10 cellular contexts compared by ENCODE assay signal in genomic region chr17:32558997-32559650, GRCh38.
DNase-seq lines count a peak whose midpoint lies in the region; ATAC-seq, FAIRE-seq and TF ChIP-seq lines count a peak whose summit lies in the region.
"Had no signal": no experiment of that assay in that cellular context is flagged by ENCODE, and none has a peak within 500 bp of the region (broad histone marks: within the 10 kb centered on the region; RNA-seq: fewer than 3 reads in every experiment).

No MANE protein-coding gene starts in this region.

- no peaks in the 10 kb centered on the region for H4K20me1 ChIP-seq in K562 (replicated peaks; ENCODE audit: control insufficient read depth, insufficient read depth, low read length)

- H3K4me2 ChIP-seq in K562 (ENCODE audit: insufficient read depth, low read length), result no peak overlapping the region

- no peaks in the 10 kb centered on the region; a peak in 2 of 5 replicates for H3K4me1 ChIP-seq in K562 (replicated peaks in 1 of 2; ENCODE audit: control insufficient read depth in 2 of 2, insufficient read depth in 2 of 2, low read length in 2 of 2)

- WGBS in K562 (ENCODE audit: insufficient coverage, low coverage, missing lambda C conversion rate), result 62% methylated on average over 4 of the region's 4 CpGs

- H3K27me3 ChIP-seq in K562 (ENCODE audit: control insufficient read depth in 2 of 2, insufficient read depth in 2 of 2, low read length in 2 of 2), result no peaks in the 10 kb centered on the region
- H3K27me3 ChIP-seq in brain microvascular endothelial cell (replicated peaks), result no peaks in the 10 kb centered on the region

- CTCF ChIA-PET in K562 (lab: Yijun Ruan, JAX; ENCODE audit: low intra/inter-chr PET ratio), result no interaction called here

- peak; percentile 83 for ATAC-seq in GM19468 (IDR thresholded peaks at IDR 0.05; ENCODE audit: extremely low read depth, unreplicated experiment)
- ATAC-seq in HG03342 (IDR thresholded peaks at IDR 0.05; ENCODE audit: unreplicated experiment), result peak; percentile 83
- peak; percentile 86 for ATAC-seq in K562

- H3K36me3 ChIP-seq in K562 (ENCODE audit: control insufficient read depth, insufficient read depth, low read length) (no peaks in the 10 kb centered on the region), brain microvascular endothelial cell (replicated peaks) (no peaks in the 10 kb centered on the region)

- TF ChIP-seq CTCF in GM13976 (IDR thresholded peaks at IDR 0.05; ENCODE audit: borderline replicate concordance, control extremely low read depth, extremely low read depth, insufficient read depth, missing control alignments), result no peak
- no peak for TF ChIP-seq CTCF in K562 (IDR thresholded peaks at IDR 0.05 in 2 of 3, conservative IDR thresholded peaks at IDR 0.05 in 1 of 3; ENCODE audit: insufficient read depth in 2 of 3, low read depth in 1 of 3, low read length in 3 of 3)
- no peak for TF ChIP-seq CTCF in brain microvascular endothelial cell (IDR thresholded peaks at IDR 0.05; ENCODE audit: low read depth, low read length, missing control alignments)

- TF ChIP-seq EP300 in K562 (IDR thresholded peaks at IDR 0.05; ENCODE audit: low read length), result no peak

- H3K79me2 ChIP-seq in K562 (ENCODE audit: control insufficient read depth, insufficient read depth, low read length), result no peaks in the 10 kb centered on the region

- H3K4me3 ChIP-seq in K562 (no peak overlapping the region), brain microvascular endothelial cell (ENCODE audit: low read depth, low read length) (no peak overlapping the region)

- TF ChIP-seq RAD21 in K562 (CRISPR knock-in tag; conservative IDR thresholded peaks at IDR 0.05 in 1 of 2, IDR thresholded peaks at IDR 0.05 in 1 of 2), result no peak

- DNase-seq in GM13976 (ENCODE audit: low spot score), result peak; percentile 75
- peak; percentile 28 to 54 (median 41) for DNase-seq in K562 (ENCODE audit: extremely low read depth in 1 of 4, low spot score in 3 of 4)
- no peak for DNase-seq in ACHN
- no peak for DNase-seq in brain microvascular endothelial cell
- DNase-seq in ecto neural progenitor cell (ENCODE audit: low spot score), result no peak
- no peak for DNase-seq in NCI-H345 treated with DMSO at 0.1 percent for 48 hours (lab: John Stamatoyannopoulos, UW; ENCODE audit: unreplicated experiment)
- DNase-seq: nephron progenitor cell had no signal

- no peak for TF ChIP-seq POLR2A in K562 (conservative IDR thresholded peaks at IDR 0.05)

- H3K9me1 ChIP-seq in K562 (ENCODE audit: control insufficient read depth, insufficient read depth, low read length), result no peaks in the 10 kb centered on the region

- intact Hi-C loops in K562 (cut with micrococcal nuclease), result no loop called here

- H3K27ac ChIP-seq in K562 (ENCODE audit: extremely low read depth, low read depth, low read length) (no peak overlapping the region), brain microvascular endothelial cell (no peak overlapping the region)

- H2AFZ ChIP-seq in K562 (ENCODE audit: low read depth, low read length), result no peak overlapping the region

- in situ Hi-C loops in GM13976 (cut with MboI; ENCODE audit: low sequenced_read_pairs, unreplicated experiment) (no loop called here), K562 (cut with MboI) (no loop called here), ACHN (cut with HindIII; ENCODE audit: low pct_ligation_motif_present, low pct_unique_long_range_greater_than_20kb, low sequenced_read_pairs) (no loop called here), brain microvascular endothelial cell (cut with HindIII; ENCODE audit: low pct_ligation_motif_present, low sequenced_read_pairs) (no loop called here)

- no peak overlapping the region for H3K9ac ChIP-seq in K562 (ENCODE audit: insufficient read depth in 1 of 2, low read depth in 2 of 2, low read length in 2 of 2)

- peak; percentile 72 for FAIRE-seq in K562 (lab: Jason Lieb, UNC)
- FAIRE-seq: G401.6 had no signal

- no peaks in the 10 kb centered on the region for H3K9me3 ChIP-seq in K562 (replicated peaks; ENCODE audit: control insufficient read depth, insufficient read depth, low read depth, low read length)

- BruUV-seq in K562 (replicated peaks; lab: Mats Ljungman, UMichigan), result no TSS peak

- POLR2A ChIA-PET in K562 (lab: Yijun Ruan, JAX), result no interaction called here

TF ChIP-seq in K562, 482 proteins besides CTCF, POLR2A, EP300 and RAD21:
- TF ChIP-seq, protein P1, sequence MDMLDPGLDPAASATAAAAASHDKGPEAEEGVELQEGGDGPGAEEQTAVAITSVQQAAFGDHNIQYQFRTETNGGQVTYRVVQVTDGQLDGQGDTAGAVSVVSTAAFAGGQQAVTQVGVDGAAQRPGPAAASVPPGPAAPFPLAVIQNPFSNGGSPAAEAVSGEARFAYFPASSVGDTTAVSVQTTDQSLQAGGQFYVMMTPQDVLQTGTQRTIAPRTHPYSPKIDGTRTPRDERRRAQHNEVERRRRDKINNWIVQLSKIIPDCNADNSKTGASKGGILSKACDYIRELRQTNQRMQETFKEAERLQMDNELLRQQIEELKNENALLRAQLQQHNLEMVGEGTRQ (CRISPR knock-in tag; IDR thresholded peaks at IDR 0.05), result peak; percentile 42
- no peak for TF ChIP-seq KAT2B (IDR thresholded peaks at IDR 0.05; ENCODE audit: low read depth, low read length)
- TF ChIP-seq PKNOX1 (IDR thresholded peaks at IDR 0.05), result peak; percentile 22; the same call in 1 of the 2 replicates
- no peak for TF ChIP-seq FOXJ2 (tag; IDR thresholded peaks at IDR 0.05)
- TF ChIP-seq TAF9B (IDR thresholded peaks at IDR 0.05; ENCODE audit: partially characterized antibody), result peak; percentile 27
- TF ChIP-seq NR2C1 (IDR thresholded peaks at IDR 0.05), result peak; percentile 30; the same call in 1 of the 2 replicates
- TF ChIP-seq NR2C1 (tag; IDR thresholded peaks at IDR 0.05), result no peak
- 0 out of 2 replicates have a peak, but pooled peaks have one; percentile 34 for TF ChIP-seq RAD51 (IDR thresholded peaks at IDR 0.05; ENCODE audit: borderline replicate concordance, low read depth)
- no peak for TF ChIP-seq NFRKB (IDR thresholded peaks at IDR 0.05; ENCODE audit: low read depth)
- 0 out of 2 replicates have a peak, but pooled peaks have one; percentile 22 for TF ChIP-seq ESRRA (IDR thresholded peaks at IDR 0.05; ENCODE audit: borderline replicate concordance, low read depth)
- TF ChIP-seq RBM34 (IDR thresholded peaks at IDR 0.05; ENCODE audit: borderline replicate concordance, insufficient read depth, low read length), result no peak

Comparison
In these comparisons a context has a peak if more than half of its experiments do, and no peak if none do; other contexts are left out.
1. DNase-seq: peak in GM13976 (single experiment) and K562 (4 of 4); none in ACHN (single experiment), brain microvascular endothelial cell (single experiment), ecto neural progenitor cell (single experiment) and NCI-H345 treated with DMSO at 0.1 percent for 48 hours (single experiment).
2. Peak in every context shown above with its lines, with median percentiles within 50 percentile points of each other: ATAC-seq.